In genomic region chr15:37100109-37100873, GRCh38 we compare ENCODE assay signal across 8 cellular contexts. TPM values are rescaled to one million over a fixed set of nuclear protein-coding genes. Genes with fewer than 3 reads are reported as not detected.
A peak's percentile ranks its signal among the peaks of the same experiment; 100 is the strongest.
DNase-seq lines count a peak whose midpoint lies in the region; ATAC-seq and TF ChIP-seq lines count a peak whose summit lies in the region.

TSS of gene MEIS2 (minus strand) at chr15:37100549. CDS start at chr15:37099466, 1,083 bp downstream.

- H3K4me3 Mint-ChIP-seq in activated CD4-positive, alpha-beta memory T cell treated with anti-CD3 and anti-CD28 coated beads, Interleukin-2, amount 10 ng/mL, durations not matched to agents 7 days and 5 days: peak within 1 kb of the TSS; percentile 88

- CTCF ChIA-PET in activated CD4-positive, alpha-beta memory T cell treated with anti-CD3 and anti-CD28 coated beads, Interleukin-2, amount 10 ng/mL, durations not matched to agents 7 days and 5 days (lab: Charles Lee): interaction anchor here (0.5 to 0.7 kb wide), 2 partner anchors 460 to 679 kb away, joined by 3 to 5 read pairs; no protein-coding TSS in a partner anchor

- no peaks in the 10 kb centered on the region for H3K9me3 ChIP-seq in esophagus (ENCODE audit: control insufficient read depth in 2 of 2, insufficient read depth in 1 of 2, low read depth in 1 of 2, low read length in 1 of 2)
- H3K9me3 ChIP-seq in thoracic aorta: no peaks in the 10 kb centered on the region

- peak within 1 kb of the TSS; percentile 54 for H3K27ac Mint-ChIP-seq in activated CD4-positive, alpha-beta memory T cell treated with anti-CD3 and anti-CD28 coated beads, Interleukin-2, amount 10 ng/mL, durations not matched to agents 7 days and 5 days

- ATAC-seq in HG03469 (IDR thresholded peaks at IDR 0.05; ENCODE audit: unreplicated experiment): peak; percentile 35
- peak; percentile 46 for ATAC-seq in thoracic aorta (ENCODE audit: insufficient number of reproducible peaks, low FRiP score, low read depth)

- DNase-seq in AG09309 (ENCODE audit: low read depth): peak; percentile 87
- peak; percentile 74 for DNase-seq in NCI-H510A treated with DMSO at 0.1 percent for 48 hours (lab: John Stamatoyannopoulos, UW)
- DNase-seq in activated CD4-positive, alpha-beta memory T cell treated with anti-CD3 and anti-CD28 coated beads, Interleukin-2, amount 10 ng/mL, durations not matched to agents 7 days and 5 days: peak; percentile 51
- DNase-seq in middle frontal gyrus (ENCODE audit: extremely low spot score, low spot score): peak; percentile 77
- peak; percentile 81 for DNase-seq in thoracic aorta (ENCODE audit: low spot score)

- TF ChIP-seq POLR2A in GM18526 (IDR thresholded peaks at IDR 0.05; ENCODE audit: extremely low read depth, insufficient read length): peak; percentile 20

- TF ChIP-seq CTCF in AG09309 (IDR thresholded peaks at IDR 0.05; ENCODE audit: control insufficient read depth, insufficient read depth, low read depth, low read length, missing control alignments) (no peak), thoracic aorta (IDR thresholded peaks at IDR 0.05) (no peak)

- peak within 1 kb of the TSS; percentile 97 to 98 for H3K27ac ChIP-seq in esophagus (ENCODE audit: low read depth in 2 of 2, low read length in 1 of 2)
- peak within 1 kb of the TSS; percentile 97 to 98 for H3K27ac ChIP-seq in thoracic aorta

- H3K36me3 ChIP-seq in esophagus (ENCODE audit: control insufficient read depth in 2 of 2, insufficient read depth in 2 of 2, low read length in 1 of 2) (no peaks in the 10 kb centered on the region), thoracic aorta (no peaks in the 10 kb centered on the region)

- H3K27me3 Mint-ChIP-seq in activated CD4-positive, alpha-beta memory T cell treated with anti-CD3 and anti-CD28 coated beads, Interleukin-2, amount 10 ng/mL, durations not matched to agents 7 days and 5 days: peaks cover 89% of the 10 kb centered on the region

- H3K27me3 ChIP-seq in esophagus (ENCODE audit: control insufficient read depth in 1 of 2, insufficient read depth in 2 of 2, low read length in 2 of 2): no peaks in the 10 kb centered on the region
- H3K27me3 ChIP-seq in thoracic aorta (replicated peaks; ENCODE audit: insufficient read depth): no peaks in the 10 kb centered on the region

- peaks cover 17% of the 10 kb centered on the region for H3K36me3 Mint-ChIP-seq in activated CD4-positive, alpha-beta memory T cell treated with anti-CD3 and anti-CD28 coated beads, Interleukin-2, amount 10 ng/mL, durations not matched to agents 7 days and 5 days (ENCODE audit: low read depth)

- H3K4me3 ChIP-seq in AG09309 (ENCODE audit: control insufficient read depth, low read depth, low read length): peak within 1 kb of the TSS; percentile 79
- peak within 1 kb of the TSS; percentile 72 to 75 for H3K4me3 ChIP-seq in esophagus (ENCODE audit: low read depth in 1 of 2, low read length in 2 of 2)
- H3K4me3 ChIP-seq in thoracic aorta: peak within 1 kb of the TSS; percentile 89

- H3K4me1 Mint-ChIP-seq in activated CD4-positive, alpha-beta memory T cell treated with anti-CD3 and anti-CD28 coated beads, Interleukin-2, amount 10 ng/mL, durations not matched to agents 7 days and 5 days: peaks cover 37% of the 10 kb centered on the region

- H3K4me1 ChIP-seq in esophagus (ENCODE audit: control insufficient read depth in 2 of 2, insufficient read depth in 2 of 2, low read length in 1 of 2) (peaks cover 0 to 2% of the 10 kb centered on the region in 2 donors), thoracic aorta (ENCODE audit: control insufficient read depth in 1 of 2, low read depth in 2 of 2) (peaks cover 0 to 13% of the 10 kb centered on the region in 2 donors)

- 1 to 2% methylated on average over 43 to 63 of the region's 63 CpGs for WGBS in esophagus, 2 donors

- no peaks in the 10 kb centered on the region for H3K9me3 Mint-ChIP-seq in activated CD4-positive, alpha-beta memory T cell treated with anti-CD3 and anti-CD28 coated beads, Interleukin-2, amount 10 ng/mL, durations not matched to agents 7 days and 5 days

- POLR2A ChIA-PET in activated CD4-positive, alpha-beta memory T cell treated with anti-CD3 and anti-CD28 coated beads, Interleukin-2, amount 10 ng/mL, durations not matched to agents 7 days and 5 days (lab: Charles Lee): interaction anchor here (0.6 kb wide), 1 partner anchor 583 kb away, joined by 3 read pairs; no protein-coding TSS in a partner anchor

RNA-seq across cellular contexts. Expression of gene MEIS2, which starts in this region (rescaled TPM):
- total RNA-seq in activated CD4-positive, alpha-beta memory T cell treated with anti-CD3 and anti-CD28 coated beads, Interleukin-2, amount 10 ng/mL, durations not matched to agents 7 days and 5 days: not detected
- 1 to 10 TPM; 6.0 to 8.8 TPM for polyA plus RNA-seq in esophagus
- 10 to 100 TPM; 46.4 to 57.2 TPM for total RNA-seq in thoracic aorta

Comparison
In these comparisons a context has a peak if more than half of its experiments do, and no peak if none do; other contexts are left out.
1. Peak in every context shown above with its lines: DNase-seq, ATAC-seq, H3K4me3 ChIP-seq and H3K27ac ChIP-seq.
2. RNA of gene MEIS2 (total RNA-seq): 46.4 to 57.2 TPM in thoracic aorta; not detected in activated CD4-positive, alpha-beta memory T cell treated with anti-CD3 and anti-CD28 coated beads, Interleukin-2, amount 10 ng/mL, durations not matched to agents 7 days and 5 days; every median in the first group is over 10 times any median in the second.
3. Peak in DNase-seq in activated CD4-positive, alpha-beta memory T cell treated with anti-CD3 and anti-CD28 coated beads, Interleukin-2, amount 10 ng/mL, durations not matched to agents 7 days and 5 days; RNA of the gene not detected or under 1 TPM.